18 cellular contexts compared by ENCODE assay signal in the genomic region with DNA sequence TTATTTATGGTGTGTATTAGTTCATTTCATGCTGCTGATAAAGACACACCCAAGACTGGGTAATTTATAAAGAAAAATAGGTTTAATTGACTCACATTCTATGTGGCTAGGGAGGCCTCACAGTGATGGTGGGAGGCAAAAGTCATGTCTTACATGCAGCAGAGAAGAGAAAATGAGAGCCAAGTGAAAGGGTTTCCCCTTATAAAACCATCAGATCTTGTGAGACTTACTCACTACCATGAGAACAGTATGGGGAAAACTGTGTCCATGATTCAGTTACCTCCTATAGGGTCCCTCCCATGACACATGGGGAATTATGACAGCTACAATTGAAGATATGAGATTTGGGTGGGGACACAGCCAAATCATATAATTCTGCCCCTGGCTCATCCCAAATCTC.
A peak's percentile ranks its signal among the peaks of the same experiment; 100 is the strongest.
DNase-seq lines count a peak whose midpoint lies in the region; ATAC-seq lines count a peak whose summit lies in the region.
"Had no signal": no experiment of that assay in that cellular context is flagged by ENCODE, and none has a peak within 500 bp of the region (broad histone marks: within the 10 kb centered on the region; RNA-seq: fewer than 3 reads in every experiment).

No MANE protein-coding gene starts in this region.

- DNase-seq in activated T-cell treated with anti-CD3 and anti-CD28 coated beads, Interleukin-2, amount 50 U/mL, for 24 hours: no peak
- no peak for DNase-seq in activated T-cell treated with anti-CD3 and anti-CD28 coated beads for 4 hours
- DNase-seq in activated naive CD4-positive, alpha-beta T cell treated with anti-CD3 and anti-CD28 coated beads, Interleukin-2, amount 50 U/mL, for 72 hours (ENCODE audit: low spot score in 2 of 2): no peak
- no peak for DNase-seq in NCI-H2029 (lab: John Stamatoyannopoulos, UW)
- no peak for DNase-seq in cardiac septum (ENCODE audit: low spot score)
- DNase-seq: BE2C; CD8-positive, alpha-beta T cell; DND-41; GDM1; HCEC 1CT; IMR-90; Kasumi-1; NCI-H187 treated with DMSO at 0.1 percent for 48 hours; NCI-H2171; NCI-H446 treated with DMSO at 0.1 percent for 48 hours; NCI-H82 had no signal

- H3K36me3 Mint-ChIP-seq in activated T-cell treated with anti-CD3 and anti-CD28 coated beads, Interleukin-2, amount 50 U/mL, for 24 hours (ENCODE audit: low read depth): peaks cover 62% of the 10 kb centered on the region
- H3K36me3 Mint-ChIP-seq in activated T-helper 17 cell treated with anti-CD3 and anti-CD28 coated beads, Interleukin-2, amount 50 U/mL, for 72 hours (ENCODE audit: low read depth): no peaks in the 10 kb centered on the region
- peaks cover 17 to 76% of the 10 kb centered on the region in 2 donors for H3K36me3 Mint-ChIP-seq in activated naive CD4-positive, alpha-beta T cell treated with anti-CD3 and anti-CD28 coated beads, Interleukin-2, amount 50 U/mL, for 72 hours
- H3K36me3 Mint-ChIP-seq in stimulated activated memory B cell treated with anti-CD40 and anti-IgM and Interleukin-4, amounts not matched to agents 10 μg/mL and 1 μg/mL and 100 μg/mL, for 72 hours: peaks cover 25% of the 10 kb centered on the region
- H3K36me3 Mint-ChIP-seq: CD8-positive, alpha-beta T cell had no signal

- peaks cover 46% of the 10 kb centered on the region for H3K9me3 Mint-ChIP-seq in activated T-cell treated with anti-CD3 and anti-CD28 coated beads, Interleukin-2, amount 50 U/mL, for 24 hours
- no peaks in the 10 kb centered on the region for H3K9me3 Mint-ChIP-seq in activated T-helper 17 cell treated with anti-CD3 and anti-CD28 coated beads, Interleukin-2, amount 50 U/mL, for 72 hours
- peaks cover 32 to 48% of the 10 kb centered on the region in 2 donors for H3K9me3 Mint-ChIP-seq in activated naive CD4-positive, alpha-beta T cell treated with anti-CD3 and anti-CD28 coated beads, Interleukin-2, amount 50 U/mL, for 72 hours
- H3K9me3 Mint-ChIP-seq in stimulated activated memory B cell treated with anti-CD40 and anti-IgM and Interleukin-4, amounts not matched to agents 10 μg/mL and 1 μg/mL and 100 μg/mL, for 72 hours: peaks cover 13% of the 10 kb centered on the region

- ATAC-seq in activated T-helper 17 cell treated with anti-CD3 and anti-CD28 coated beads, Interleukin-2, amount 50 U/mL, for 72 hours (replicated peaks): peak; percentile 85
- peak; percentile 91 to 94 for ATAC-seq in activated naive CD4-positive, alpha-beta T cell treated with anti-CD3 and anti-CD28 coated beads, Interleukin-2, amount 50 U/mL, for 72 hours
- ATAC-seq in stimulated activated memory B cell treated with anti-CD40 and anti-IgM and Interleukin-4, amounts not matched to agents 10 μg/mL and 1 μg/mL and 100 μg/mL, for 72 hours: peak; percentile 63
- ATAC-seq: CD8-positive, alpha-beta T cell had no signal

- intact Hi-C loops in cardiac septum (cut with DNase I): no loop called here

- H3K27me3 Mint-ChIP-seq in activated T-cell treated with anti-CD3 and anti-CD28 coated beads, Interleukin-2, amount 50 U/mL, for 24 hours: no peaks in the 10 kb centered on the region
- H3K27me3 Mint-ChIP-seq in activated T-helper 17 cell treated with anti-CD3 and anti-CD28 coated beads, Interleukin-2, amount 50 U/mL, for 72 hours: peaks cover 4% of the 10 kb centered on the region
- H3K27me3 Mint-ChIP-seq in stimulated activated memory B cell treated with anti-CD40 and anti-IgM and Interleukin-4, amounts not matched to agents 10 μg/mL and 1 μg/mL and 100 μg/mL, for 72 hours: no peaks in the 10 kb centered on the region

- H3K4me1 Mint-ChIP-seq in activated T-cell treated with anti-CD3 and anti-CD28 coated beads, Interleukin-2, amount 50 U/mL, for 24 hours (ENCODE audit: low read depth): peaks cover 59% of the 10 kb centered on the region
- no peaks in the 10 kb centered on the region for H3K4me1 Mint-ChIP-seq in activated T-helper 17 cell treated with anti-CD3 and anti-CD28 coated beads, Interleukin-2, amount 50 U/mL, for 72 hours
- peaks cover 28% of the 10 kb centered on the region for H3K4me1 Mint-ChIP-seq in stimulated activated memory B cell treated with anti-CD40 and anti-IgM and Interleukin-4, amounts not matched to agents 10 μg/mL and 1 μg/mL and 100 μg/mL, for 72 hours

- peak overlapping the region; percentile 71 for H3K4me3 Mint-ChIP-seq in activated T-cell treated with anti-CD3 and anti-CD28 coated beads, Interleukin-2, amount 50 U/mL, for 24 hours
- no peak overlapping the region for H3K4me3 Mint-ChIP-seq in activated T-helper 17 cell treated with anti-CD3 and anti-CD28 coated beads, Interleukin-2, amount 50 U/mL, for 72 hours
- no peak overlapping the region for H3K4me3 Mint-ChIP-seq in stimulated activated memory B cell treated with anti-CD40 and anti-IgM and Interleukin-4, amounts not matched to agents 10 μg/mL and 1 μg/mL and 100 μg/mL, for 72 hours
- H3K4me3 Mint-ChIP-seq: CD8-positive, alpha-beta T cell had no signal

- H3K27ac Mint-ChIP-seq in activated T-cell treated with anti-CD3 and anti-CD28 coated beads, Interleukin-2, amount 50 U/mL, for 24 hours: peak overlapping the region; percentile 90
- H3K27ac Mint-ChIP-seq in activated T-helper 17 cell treated with anti-CD3 and anti-CD28 coated beads, Interleukin-2, amount 50 U/mL, for 72 hours: no peak overlapping the region
- H3K27ac Mint-ChIP-seq in activated naive CD4-positive, alpha-beta T cell treated with anti-CD3 and anti-CD28 coated beads, Interleukin-2, amount 50 U/mL, for 72 hours: peak overlapping the region in 1 of 2 donors; percentile 60
- no peak overlapping the region for H3K27ac Mint-ChIP-seq in stimulated activated memory B cell treated with anti-CD40 and anti-IgM and Interleukin-4, amounts not matched to agents 10 μg/mL and 1 μg/mL and 100 μg/mL, for 72 hours
- H3K27ac Mint-ChIP-seq: CD8-positive, alpha-beta T cell had no signal
